ENCODE assay signal across 1 cellular context in the genomic region with DNA sequence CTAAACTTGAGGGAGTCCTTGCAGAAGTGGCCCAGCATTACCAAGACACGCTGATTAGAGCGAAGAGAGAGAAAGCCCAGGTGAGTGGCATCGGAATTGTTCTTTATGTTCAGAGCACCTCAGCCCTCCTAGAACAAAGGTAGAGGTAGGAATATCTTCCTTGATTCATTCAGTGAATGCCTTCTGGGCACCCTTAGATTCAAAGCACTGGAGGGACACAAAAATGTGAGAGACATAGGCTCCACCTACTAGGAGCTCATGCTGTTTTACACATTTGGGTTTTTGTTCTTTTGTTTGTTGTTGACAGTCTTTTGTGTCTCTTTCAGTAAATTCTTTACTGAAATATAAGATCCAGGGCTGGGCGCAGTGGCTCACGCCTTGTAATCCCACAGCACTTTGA.
TF ChIP-seq lines count a peak whose summit lies in the region.

No MANE protein-coding gene starts in this region.

TF ChIP-seq in H1, 55 proteins besides CTCF, POLR2A, EP300 and RAD21 (continued from another document):
- TF ChIP-seq, protein P1, sequence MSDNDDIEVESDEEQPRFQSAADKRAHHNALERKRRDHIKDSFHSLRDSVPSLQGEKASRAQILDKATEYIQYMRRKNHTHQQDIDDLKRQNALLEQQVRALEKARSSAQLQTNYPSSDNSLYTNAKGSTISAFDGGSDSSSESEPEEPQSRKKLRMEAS (IDR thresholded peaks at IDR 0.05) = no peak
TF ChIP-seq in H1: peak in this region for 0.
